ENCODE assay signal across 12 cellular contexts in genomic region chr7:138396251-138397070, GRCh38.
DNase-seq lines count a peak whose midpoint lies in the region; ATAC-seq and TF ChIP-seq lines count a peak whose summit lies in the region.
"Had no signal": no experiment of that assay in that cellular context is flagged by ENCODE, and none has a peak within 500 bp of the region (broad histone marks: within the 10 kb centered on the region; RNA-seq: fewer than 3 reads in every experiment).

No MANE protein-coding gene starts in this region.

- WGBS in gastroesophageal sphincter (ENCODE audit: low coverage in 1 of 2), 2 donors, result 87 to 88% methylated on average over 3 of the region's 3 CpGs

- H3K4me1 Mint-ChIP-seq in activated T-helper 2 cell treated with anti-CD3 and anti-CD28 coated beads, Interferon-gamma antibody, Interleukin-2, Interleukin-4, amounts not matched to agents 10 μg/mL and 5 μg/mL and 100 μg/mL, durations not matched to agents 14 hours and 24 hours and 36 hours (ENCODE audit: low read depth), result no peaks in the 10 kb centered on the region
- no peaks in the 10 kb centered on the region for H3K4me1 Mint-ChIP-seq in T-helper 2 cell treated with Interferon-gamma antibody and Interleukin-4, amounts not matched to agents 5 μg/mL and 100 μg/mL, for 36 hours (ENCODE audit: low read depth)

- no peaks in the 10 kb centered on the region for H3K36me3 Mint-ChIP-seq in activated T-helper 2 cell treated with anti-CD3 and anti-CD28 coated beads, Interferon-gamma antibody, Interleukin-2, Interleukin-4, amounts not matched to agents 10 μg/mL and 5 μg/mL and 100 μg/mL, durations not matched to agents 14 hours and 24 hours and 36 hours (ENCODE audit: low read depth)
- no peaks in the 10 kb centered on the region for H3K36me3 Mint-ChIP-seq in T-helper 2 cell treated with Interferon-gamma antibody and Interleukin-4, amounts not matched to agents 5 μg/mL and 100 μg/mL, for 36 hours (ENCODE audit: low read depth)

- intact Hi-C loops in activated T-helper 2 cell treated with anti-CD3 and anti-CD28 coated beads, Interferon-gamma antibody, Interleukin-2, Interleukin-4, amounts not matched to agents 10 μg/mL and 5 μg/mL and 100 μg/mL, durations not matched to agents 14 hours and 24 hours and 36 hours (cut with micrococcal nuclease), result no loop called here

- no peaks in the 10 kb centered on the region for H3K4me1 ChIP-seq in gastroesophageal sphincter

- no peak overlapping the region for H3K4me3 Mint-ChIP-seq in activated T-helper 2 cell treated with anti-CD3 and anti-CD28 coated beads, Interferon-gamma antibody, Interleukin-2, Interleukin-4, amounts not matched to agents 10 μg/mL and 5 μg/mL and 100 μg/mL, durations not matched to agents 14 hours and 24 hours and 36 hours (ENCODE audit: low read depth)
- no peak overlapping the region for H3K4me3 Mint-ChIP-seq in T-helper 2 cell treated with Interferon-gamma antibody and Interleukin-4, amounts not matched to agents 5 μg/mL and 100 μg/mL, for 36 hours

- H3K27me3 ChIP-seq in gastroesophageal sphincter, result no peaks in the 10 kb centered on the region
- H3K27me3 ChIP-seq: BLaER1 had no signal

- TF ChIP-seq CTCF in GM20000 (IDR thresholded peaks at IDR 0.05; ENCODE audit: extremely low read depth, missing control alignments) (no peak), epithelial cell of proximal tubule (conservative IDR thresholded peaks at IDR 0.05; ENCODE audit: low read depth, low read length) (no peak), gastroesophageal sphincter (IDR thresholded peaks at IDR 0.05) (no peak)

- DNase-seq in ELF-1 (ENCODE audit: low read depth, low spot score), result peak; percentile 78
- DNase-seq in GM20000 (ENCODE audit: low spot score), result peak; percentile 71
- DNase-seq in epithelial cell of proximal tubule (ENCODE audit: low read depth), result peak; percentile 75
- no peak for DNase-seq in activated T-helper 2 cell treated with anti-CD3 and anti-CD28 coated beads, Interferon-gamma antibody, Interleukin-2, Interleukin-4, amounts not matched to agents 10 μg/mL and 5 μg/mL and 100 μg/mL, durations not matched to agents 14 hours and 24 hours and 36 hours (ENCODE audit: low spot score)
- DNase-seq in T-helper 2 cell treated with Interferon-gamma antibody and Interleukin-4, amounts not matched to agents 5 μg/mL and 100 μg/mL, for 36 hours (ENCODE audit: low spot score), result no peak
- no peak for DNase-seq in middle frontal gyrus (ENCODE audit: extremely low spot score, low spot score)
- DNase-seq: activated naive CD4-positive, alpha-beta T cell; RPMI8226; substantia nigra had no signal

- TF ChIP-seq POLR2A in gastroesophageal sphincter (IDR thresholded peaks at IDR 0.05), result no peak

- TF ChIP-seq EP300 in gastroesophageal sphincter (IDR thresholded peaks at IDR 0.05), result no peak

- H3K36me3 ChIP-seq in gastroesophageal sphincter, result no peaks in the 10 kb centered on the region
- H3K36me3 ChIP-seq: BLaER1 had no signal

- no peaks in the 10 kb centered on the region for H3K27me3 Mint-ChIP-seq in activated T-helper 2 cell treated with anti-CD3 and anti-CD28 coated beads, Interferon-gamma antibody, Interleukin-2, Interleukin-4, amounts not matched to agents 10 μg/mL and 5 μg/mL and 100 μg/mL, durations not matched to agents 14 hours and 24 hours and 36 hours (ENCODE audit: low read depth)
- no peaks in the 10 kb centered on the region for H3K27me3 Mint-ChIP-seq in T-helper 2 cell treated with Interferon-gamma antibody and Interleukin-4, amounts not matched to agents 5 μg/mL and 100 μg/mL, for 36 hours (ENCODE audit: low read depth)

- H3K9me3 ChIP-seq in gastroesophageal sphincter, result no peaks in the 10 kb centered on the region

- no peak overlapping the region for H3K27ac ChIP-seq in gastroesophageal sphincter
- H3K27ac ChIP-seq: BLaER1 had no signal

- ATAC-seq in HG03135 (IDR thresholded peaks at IDR 0.05; ENCODE audit: unreplicated experiment) (peak; percentile 99), gastroesophageal sphincter (no peak)

- H3K9me3 Mint-ChIP-seq in activated T-helper 2 cell treated with anti-CD3 and anti-CD28 coated beads, Interferon-gamma antibody, Interleukin-2, Interleukin-4, amounts not matched to agents 10 μg/mL and 5 μg/mL and 100 μg/mL, durations not matched to agents 14 hours and 24 hours and 36 hours, result no peaks in the 10 kb centered on the region
- no peaks in the 10 kb centered on the region for H3K9me3 Mint-ChIP-seq in T-helper 2 cell treated with Interferon-gamma antibody and Interleukin-4, amounts not matched to agents 5 μg/mL and 100 μg/mL, for 36 hours

- no peak overlapping the region for H3K27ac Mint-ChIP-seq in activated T-helper 2 cell treated with anti-CD3 and anti-CD28 coated beads, Interferon-gamma antibody, Interleukin-2, Interleukin-4, amounts not matched to agents 10 μg/mL and 5 μg/mL and 100 μg/mL, durations not matched to agents 14 hours and 24 hours and 36 hours
- no peak overlapping the region for H3K27ac Mint-ChIP-seq in T-helper 2 cell treated with Interferon-gamma antibody and Interleukin-4, amounts not matched to agents 5 μg/mL and 100 μg/mL, for 36 hours

- H3K4me3 ChIP-seq in epithelial cell of proximal tubule (ENCODE audit: low read depth, low read length), result no peak overlapping the region
- no peak overlapping the region for H3K4me3 ChIP-seq in gastroesophageal sphincter
- H3K4me3 ChIP-seq: BLaER1 had no signal

Comparison
In these comparisons a context has a peak if more than half of its experiments do, and no peak if none do; other contexts are left out.
1. DNase-seq: peak in ELF-1 (single experiment), GM20000 (single experiment) and epithelial cell of proximal tubule (single experiment); none in activated T-helper 2 cell treated with anti-CD3 and anti-CD28 coated beads, Interferon-gamma antibody, Interleukin-2, Interleukin-4, amounts not matched to agents 10 μg/mL and 5 μg/mL and 100 μg/mL, durations not matched to agents 14 hours and 24 hours and 36 hours (single experiment), T-helper 2 cell treated with Interferon-gamma antibody and Interleukin-4, amounts not matched to agents 5 μg/mL and 100 μg/mL, for 36 hours (single experiment) and middle frontal gyrus (single experiment).